Comparison of ENCODE assay signal across 9 cellular contexts in the genomic region with DNA sequence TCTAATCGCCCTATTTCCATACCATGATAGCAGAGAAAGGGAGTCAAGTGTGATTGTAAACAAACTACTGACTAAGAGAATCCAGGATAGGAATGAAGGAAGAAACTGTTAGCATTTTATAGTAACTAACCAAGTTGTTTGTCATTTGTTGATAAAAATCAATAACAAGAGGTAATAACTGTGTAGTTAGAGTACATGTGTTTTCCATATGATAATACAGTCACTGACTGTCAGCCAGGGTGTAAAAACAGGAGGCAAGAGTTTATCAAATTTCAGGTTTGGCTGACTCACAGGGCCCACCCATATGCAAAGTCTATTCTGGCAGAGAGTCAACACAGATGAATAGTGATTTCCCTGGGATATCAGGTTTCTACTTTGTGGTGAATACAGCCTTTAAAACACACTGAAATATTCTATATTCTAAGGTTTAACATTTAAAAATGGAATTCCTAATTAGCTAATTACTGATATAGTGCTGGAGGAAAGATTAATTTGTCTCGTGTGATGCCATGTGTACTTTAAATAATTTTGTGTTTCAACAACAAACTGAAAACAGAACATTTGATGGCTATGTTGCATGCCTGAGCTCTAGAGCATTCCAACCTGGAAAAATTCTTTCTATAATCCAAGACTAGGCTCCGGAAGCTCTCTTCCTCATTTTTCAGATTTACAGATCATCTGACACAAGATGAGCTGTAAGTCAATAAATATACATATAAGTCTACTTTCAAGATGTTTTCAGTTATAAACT. TPM values are rescaled to one million over a fixed set of nuclear protein-coding genes. Genes with fewer than 3 reads are reported as not detected.
DNase-seq lines count a peak whose midpoint lies in the region; ATAC-seq and TF ChIP-seq lines count a peak whose summit lies in the region.
"Had no signal": no experiment of that assay in that cellular context is flagged by ENCODE, and none has a peak within 500 bp of the region (broad histone marks: within the 10 kb centered on the region; RNA-seq: fewer than 3 reads in every experiment).

No MANE protein-coding gene starts in this region.

- H3K79me2 ChIP-seq in OCI-LY1 (ENCODE audit: insufficient read depth, low read length): 0 out of 2 replicates have a peak, but pooled peaks cover under 1% of the 10 kb centered on the region

- peak overlapping the region; percentile 2; the same call in 1 of the 2 replicates for H3K4me2 ChIP-seq in OCI-LY1 (ENCODE audit: low read length)

- H3K9me2 ChIP-seq in OCI-LY1 (ENCODE audit: low read depth, low read length): no peaks in the 10 kb centered on the region

- no peaks in the 10 kb centered on the region for H3F3A ChIP-seq in OCI-LY1 (ENCODE audit: insufficient read depth, low read length)

- TF ChIP-seq CTCF in OCI-LY1 (IDR thresholded peaks at IDR 0.05; ENCODE audit: low read length) (no peak), right atrium auricular region (IDR thresholded peaks at IDR 0.05) (no peak)

- H3K27ac ChIP-seq in OCI-LY1 (ENCODE audit: low read depth, low read length, poor library complexity, severe bottlenecking) (peak overlapping the region; percentile 21), right atrium auricular region (no peak overlapping the region)
- H3K27ac ChIP-seq: neutrophil had no signal

- H3K4me3 ChIP-seq in OCI-LY1 (ENCODE audit: low read depth, low read length, poor library complexity, severe bottlenecking): no peak overlapping the region
- no peak overlapping the region for H3K4me3 ChIP-seq in right atrium auricular region

- H3K4me1 ChIP-seq in OCI-LY1 (ENCODE audit: insufficient read depth, low read length, severe bottlenecking) (peaks cover 34% of the 10 kb centered on the region), right atrium auricular region (peaks cover 0 to 12% of the 10 kb centered on the region in 2 donors)

- H3K27me3 ChIP-seq in OCI-LY1 (ENCODE audit: insufficient read depth, low read length) (no peaks in the 10 kb centered on the region), right atrium auricular region (no peaks in the 10 kb centered on the region)

- no peaks in the 10 kb centered on the region for H4K20me1 ChIP-seq in OCI-LY1 (ENCODE audit: insufficient read depth, low read length)

- H2AFZ ChIP-seq in OCI-LY1 (ENCODE audit: low read length): no peak overlapping the region

- ATAC-seq in esophagus mucosa (peak; percentile 67), HG02981 (IDR thresholded peaks at IDR 0.05; ENCODE audit: unreplicated experiment) (no peak)

- no peak overlapping the region for H3K9ac ChIP-seq in OCI-LY1 (ENCODE audit: low read length)

- H3K9me3 ChIP-seq in OCI-LY1 (ENCODE audit: low read length): no peaks in the 10 kb centered on the region
- no peaks in the 10 kb centered on the region for H3K9me3 ChIP-seq in right atrium auricular region
- H3K9me3 ChIP-seq: neutrophil had no signal

- H3K36me3 ChIP-seq in OCI-LY1 (ENCODE audit: insufficient read depth, low read length) (no peaks in the 10 kb centered on the region), right atrium auricular region (no peaks in the 10 kb centered on the region)
- H3K36me3 ChIP-seq: neutrophil had no signal

- peak; percentile 47 for DNase-seq in stimulated activated CD4-positive, alpha-beta T cell treated with anti-CD3 and anti-CD28 coated beads, Interleukin-4, amount 100 ng/mL, for 24 hours
- no peak for DNase-seq in stimulated activated CD4-positive, alpha-beta T cell treated with anti-CD3 and anti-CD28 coated beads, Interleukin-4, amount 100 ng/mL, for 1 hour
- DNase-seq in right atrium auricular region (ENCODE audit: low spot score) (no peak), islet precursor cell (no peak), MV-4-11 (lab: John Stamatoyannopoulos, UW) (no peak)

RNA-seq across cellular contexts. Expression of gene FOXO1, which starts 6.0 kb away (rescaled TPM):
- 8.0 TPM for total RNA-seq in esophagus mucosa
- 10 to 100 TPM; 17.3 to 32.7 TPM for total RNA-seq in right atrium auricular region
